16 cellular contexts compared by ENCODE assay signal in genomic region chr1:69707103-69707502, GRCh38.
"Had no signal": no experiment of that assay in that cellular context is flagged by ENCODE, and none has a peak within 500 bp of the region (broad histone marks: within the 10 kb centered on the region; RNA-seq: fewer than 3 reads in every experiment).

No MANE protein-coding gene starts in this region.

- H3K27ac ChIP-seq: ascending aorta, esophagus muscularis mucosa, prostate gland, tibial artery had no signal

- H3K36me3 ChIP-seq: ascending aorta, esophagus muscularis mucosa, prostate gland, tibial artery had no signal

- H3K4me1 Mint-ChIP-seq: activated naive CD4-positive, alpha-beta T cell treated with anti-CD3 and anti-CD28 coated beads, Interleukin-2, amount 50 U/mL, for 24 hours; neural crest cell had no signal

- H3K4me3 Mint-ChIP-seq: activated naive CD4-positive, alpha-beta T cell treated with anti-CD3 and anti-CD28 coated beads, Interleukin-2, amount 50 U/mL, for 24 hours; neural crest cell; T-helper 2 cell treated with Interferon-gamma antibody and Interleukin-4, amounts not matched to agents 5 μg/mL and 100 μg/mL, for 36 hours had no signal

- H3K27me3 ChIP-seq: ascending aorta, esophagus muscularis mucosa, tibial artery had no signal

- H3K36me3 Mint-ChIP-seq: activated naive CD4-positive, alpha-beta T cell treated with anti-CD3 and anti-CD28 coated beads, Interleukin-2, amount 50 U/mL, for 24 hours had no signal

- H3K9me3 ChIP-seq: ascending aorta, esophagus muscularis mucosa, prostate gland, tibial artery had no signal

- H3K9me3 Mint-ChIP-seq: activated naive CD4-positive, alpha-beta T cell treated with anti-CD3 and anti-CD28 coated beads, Interleukin-2, amount 50 U/mL, for 24 hours; neural crest cell; T-helper 2 cell treated with Interferon-gamma antibody and Interleukin-4, amounts not matched to agents 5 μg/mL and 100 μg/mL, for 36 hours had no signal

- H3K4me1 ChIP-seq: ascending aorta, prostate gland, tibial artery had no signal

- DNase-seq: activated CD4-positive, alpha-beta T cell treated with anti-CD3 and anti-CD28 coated beads, Interleukin-2, amount 50 U/mL, for 4 hours; activated gamma-delta T cell; cerebellar nuclear complex; effector CD8-positive, alpha-beta T cell; right cardiac atrium; stimulated activated CD4-positive, alpha-beta T cell treated with anti-CD3 and anti-CD28 coated beads, Interleukin-2, amount 100 ng/mL, for 24 hours; stimulated activated naive CD4-positive, alpha-beta T cell treated with Interleukin-2 at 50 U/mL for 16 hours; tibial artery had no signal

- H3K27ac Mint-ChIP-seq: activated naive CD4-positive, alpha-beta T cell treated with anti-CD3 and anti-CD28 coated beads, Interleukin-2, amount 50 U/mL, for 24 hours; T-helper 2 cell treated with Interferon-gamma antibody and Interleukin-4, amounts not matched to agents 5 μg/mL and 100 μg/mL, for 36 hours had no signal

- H3K27me3 Mint-ChIP-seq: activated naive CD4-positive, alpha-beta T cell treated with anti-CD3 and anti-CD28 coated beads, Interleukin-2, amount 50 U/mL, for 24 hours had no signal

- H3K4me3 ChIP-seq: ascending aorta, esophagus muscularis mucosa, lung, prostate gland, tibial artery had no signal

- ATAC-seq: left lobe of liver, right cardiac atrium had no signal
